Comparison of ENCODE assay signal across 1 cellular context in the genomic region with DNA sequence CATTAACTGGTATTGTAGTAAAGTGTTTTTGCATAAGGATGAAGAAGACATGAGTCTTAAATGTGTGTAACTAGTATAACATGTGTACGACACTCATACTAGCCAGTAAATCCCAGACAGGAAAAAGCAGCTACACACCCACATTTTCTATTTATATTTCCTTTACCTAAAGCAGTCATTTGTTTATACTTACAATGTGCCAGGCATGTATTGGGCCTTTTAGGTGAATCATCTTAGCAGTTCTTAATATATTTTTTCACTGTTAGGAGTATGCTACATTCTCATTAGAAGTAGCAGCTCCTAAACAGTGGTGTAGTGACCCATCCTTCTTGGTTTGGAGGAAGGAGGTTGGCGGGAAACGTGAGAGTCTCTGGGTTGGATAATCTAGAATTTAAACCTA.
TF ChIP-seq lines count a peak whose summit lies in the region.

No MANE protein-coding gene starts in this region.

TF ChIP-seq in endothelial cell of umbilical vein, 7 proteins besides CTCF, POLR2A, EP300 and RAD21:
- TF ChIP-seq FOS (IDR thresholded peaks at IDR 0.05; ENCODE audit: borderline replicate concordance, insufficient read depth, low read length), result peak; percentile 41
- no peak for TF ChIP-seq MYC (IDR thresholded peaks at IDR 0.05; ENCODE audit: low read depth, low read length)
